In genomic region chr1:63821650-63822049, GRCh38 we compare ENCODE assay signal across 13 cellular contexts. TPM values are rescaled to one million over a fixed set of nuclear protein-coding genes. Genes with fewer than 3 reads are reported as not detected.
A peak's percentile ranks its signal among the peaks of the same experiment; 100 is the strongest.
DNase-seq lines count a peak whose midpoint lies in the region; ATAC-seq and TF ChIP-seq lines count a peak whose summit lies in the region.
"Had no signal": no experiment of that assay in that cellular context is flagged by ENCODE, and none has a peak within 500 bp of the region (broad histone marks: within the 10 kb centered on the region; RNA-seq: fewer than 3 reads in every experiment).

No MANE protein-coding gene starts in this region.

- intact Hi-C loops in left cardiac atrium (cut with DNase I) = no loop called here
- intact Hi-C loops in tibial artery (cut with DNase I; ENCODE audit: low total_unique reads) = loop anchor here (5.0 kb wide), 1 partner anchor 261 kb away; no protein-coding TSS in a partner anchor

- no peak for TF ChIP-seq CTCF in tibial artery (IDR thresholded peaks at IDR 0.05)

- H3K4me3 ChIP-seq in tibial artery = no peak overlapping the region
- H3K4me3 ChIP-seq: neural progenitor cell, SK-N-MC, suprapubic skin had no signal

- peak overlapping the region; percentile 4 to 25 for H3K27ac ChIP-seq in tibial artery
- H3K27ac ChIP-seq: SK-N-MC, suprapubic skin had no signal

- H3K27me3 ChIP-seq in tibial artery = no peaks in the 10 kb centered on the region
- H3K27me3 ChIP-seq: neural progenitor cell, suprapubic skin had no signal

- H3K4me1 ChIP-seq in tibial artery = peaks cover 0 to 51% (median 17%) of the 10 kb centered on the region in 4 donors

- ATAC-seq in left cardiac atrium = peak; percentile 63 to 72

- DNase-seq in HS-27A (ENCODE audit: low read depth) (peak; percentile 42), SW480 (ENCODE audit: low spot score) (peak; percentile 13), left cardiac atrium (no peak), tibial artery (no peak), DMS114 treated with DMSO at 0.1 percent for 48 hours (lab: John Stamatoyannopoulos, UW; ENCODE audit: unreplicated experiment) (no peak), cortex of kidney (lab: John Stamatoyannopoulos, UW) (no peak)
- DNase-seq in stimulated activated CD4-positive, alpha-beta T cell treated with anti-CD3 and anti-CD28 coated beads, Interleukin-4, amount 100 ng/mL, for 4 hours = no peak
- DNase-seq: activated CD4-positive, alpha-beta T cell treated with anti-CD3 and anti-CD28 coated beads, Interleukin-2, amount 10 ng/mL, durations not matched to agents 7 days and 5 days; activated naive CD4-positive, alpha-beta T cell treated with anti-CD3 and anti-CD28 coated beads, Interleukin-2, amount 10 ng/mL, durations not matched to agents 7 days and 5 days; NCI-H345 had no signal

- H3K9me3 ChIP-seq in tibial artery = no peaks in the 10 kb centered on the region
- H3K9me3 ChIP-seq: suprapubic skin had no signal

- no peaks in the 10 kb centered on the region for H3K36me3 ChIP-seq in tibial artery
- H3K36me3 ChIP-seq: neural progenitor cell, suprapubic skin had no signal

RNA-seq across cellular contexts. Expression of gene ROR1, which starts 47.8 kb away (rescaled TPM):
- total RNA-seq in left cardiac atrium = 10 to 100 TPM in 1 of 2 donors, 1 to 10 TPM in 1; 5.7 to 14.7 TPM
- total RNA-seq: activated CD4-positive, alpha-beta T cell treated with anti-CD3 and anti-CD28 coated beads, Interleukin-2, amount 10 ng/mL, durations not matched to agents 7 days and 5 days had no signal

Comparison
In these comparisons a context has a peak if more than half of its experiments do, and no peak if none do; other contexts are left out.
1. DNase-seq: peak in HS-27A (single experiment) and SW480 (single experiment); none in left cardiac atrium (single experiment), tibial artery (0 of 2), DMS114 treated with DMSO at 0.1 percent for 48 hours (single experiment), cortex of kidney (single experiment) and stimulated activated CD4-positive, alpha-beta T cell treated with anti-CD3 and anti-CD28 coated beads, Interleukin-4, amount 100 ng/mL, for 4 hours (0 of 2).